Comparison of ENCODE assay signal across 8 cellular contexts in the genomic region with DNA sequence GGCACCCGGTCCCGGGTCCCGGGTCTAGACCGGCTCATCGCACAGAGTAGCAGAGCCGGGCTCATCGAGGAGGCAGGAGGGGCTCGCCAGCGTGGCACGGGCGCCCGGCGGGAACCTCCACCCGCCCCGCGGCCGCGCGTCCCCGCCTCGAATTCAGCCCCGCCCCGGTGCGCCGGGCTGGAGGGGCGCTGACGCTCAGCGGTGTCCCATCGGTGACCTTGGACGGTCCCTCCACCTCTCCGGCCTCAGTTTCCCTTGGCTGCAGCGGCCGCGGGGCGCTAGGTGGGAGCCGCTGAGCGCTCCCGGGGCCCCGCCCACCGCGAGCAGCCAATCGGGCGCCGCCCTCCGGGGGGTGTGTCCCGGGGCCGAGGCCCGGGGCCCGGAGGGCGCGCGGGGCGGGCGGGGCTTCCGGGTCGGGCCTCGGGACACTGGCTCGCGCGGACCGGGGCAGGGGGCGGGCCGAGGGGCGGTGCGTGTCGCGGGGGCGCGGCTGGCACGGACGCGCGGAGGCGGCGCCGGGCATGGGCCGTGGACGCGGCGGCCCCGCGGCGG. TPM values are rescaled to one million over a fixed set of nuclear protein-coding genes. Genes with fewer than 3 reads are reported as not detected.
DNase-seq lines count a peak whose midpoint lies in the region; ATAC-seq and TF ChIP-seq lines count a peak whose summit lies in the region.

A gene (plus strand): TSS at position 529 of the 552 bp plus-strand sequence. CDS start 47,858 bp downstream, outside the sequence.

- WGBS in right cardiac atrium, result under 1% methylated on average over 81 of the region's 83 CpGs
- 0 to 1% (median 1%) methylated on average over 33 to 83 of the region's 83 CpGs for WGBS in psoas muscle, 3 donors

- peaks cover 0 to 25% of the 10 kb centered on the region in 2 donors for H3K36me3 ChIP-seq in psoas muscle (ENCODE audit: insufficient read depth in 1 of 2, low read depth in 1 of 2)

- H3K9me3 ChIP-seq in right cardiac atrium (ENCODE audit: control insufficient read depth, low read length) (no peaks in the 10 kb centered on the region), psoas muscle (no peaks in the 10 kb centered on the region)

- no peaks in the 10 kb centered on the region for H3K27me3 ChIP-seq in right cardiac atrium (ENCODE audit: control insufficient read depth, insufficient read depth)
- H3K27me3 ChIP-seq in psoas muscle (ENCODE audit: insufficient read depth in 3 of 3, low read length in 2 of 3), result no peaks in the 10 kb centered on the region

- H3K4me1 ChIP-seq in right cardiac atrium (ENCODE audit: control insufficient read depth, insufficient read depth, low read length) (peaks cover 6% of the 10 kb centered on the region), psoas muscle (peaks cover 49% of the 10 kb centered on the region)

- no peak for TF ChIP-seq CTCF in psoas muscle (IDR thresholded peaks at IDR 0.05)

- H3K4me3 ChIP-seq in right cardiac atrium (ENCODE audit: low read length) (peak within 1 kb of the TSS; percentile 99), psoas muscle (peak within 1 kb of the TSS; percentile 94)

- ATAC-seq in GM21786 (IDR thresholded peaks at IDR 0.05; ENCODE audit: unreplicated experiment), result peak; percentile 70
- ATAC-seq in right cardiac atrium, result peak; percentile 90 to 92
- peak; percentile 87 to 92 (median 88) for ATAC-seq in psoas muscle

- DNase-seq in ELF-1 (ENCODE audit: low read depth, low spot score), result peak; percentile 33
- DNase-seq in LHCN-M2 (ENCODE audit: low read depth), result peak; percentile 70
- peak; percentile 81 for DNase-seq in T-helper 22 cell (ENCODE audit: low read depth)
- peak; percentile 93 to 98 (median 98) for DNase-seq in right cardiac atrium
- peak; percentile 93 to 96 for DNase-seq in psoas muscle
- DNase-seq in ureter (ENCODE audit: low spot score), result peak; percentile 92

- peak within 1 kb of the TSS; percentile 92 for H3K27ac ChIP-seq in angular gyrus (ENCODE audit: low read depth, low read length)
- H3K27ac ChIP-seq in right cardiac atrium (ENCODE audit: low read length), result peak within 1 kb of the TSS; percentile 94
- H3K27ac ChIP-seq in psoas muscle, result peak within 1 kb of the TSS; percentile 93

- intact Hi-C loops in right cardiac atrium (cut with DNase I) (loop anchor here in 3 of 4 donors (10.0 kb wide), 3 partner anchors 55 to 105 kb away; a partner anchor contains a TSS), psoas muscle (cut with DNase I) (loop anchor here (5.0 kb wide), 4 partner anchors 97 to 147 kb away; a partner anchor contains a TSS)

RNA-seq across cellular contexts. Expression of the gene that starts here (rescaled TPM):
- total RNA-seq in LHCN-M2 (2014; rRNA removed) (6.3 and 9.1 TPM in 2 replicates), right cardiac atrium (10 to 100 TPM; 63.6 to 85.2 (median 72.7) TPM), psoas muscle (10 to 100 TPM; 37.3 to 55.8 (median 46.2) TPM), ureter (29.1 TPM)
- polyA plus RNA-seq in LHCN-M2 (2012), result 6.6 TPM
- polyA plus RNA-seq in right cardiac atrium (22.9 TPM), psoas muscle (10 to 100 TPM; 11.0 to 30.6 (median 12.1) TPM)

Comparison
In these comparisons a context has a peak if more than half of its experiments do, and no peak if none do; other contexts are left out.
1. Peak in every context shown above with its lines: DNase-seq, ATAC-seq, H3K4me3 ChIP-seq and H3K27ac ChIP-seq.
2. DNase-seq: peak in every context shown above with its lines; median percentile 98 in right cardiac atrium; 94 in psoas muscle; 92 in ureter; 81 in T-helper 22 cell; 70 in LHCN-M2; 33 in ELF-1.